Comparison of ENCODE assay signal across 8 cellular contexts in genomic region chr7:135512135-135512887, GRCh38. TPM values are rescaled to one million over a fixed set of nuclear protein-coding genes. Genes with fewer than 3 reads are reported as not detected.
DNase-seq lines count a peak whose midpoint lies in the region; ATAC-seq and FAIRE-seq lines count a peak whose summit lies in the region.

No MANE protein-coding gene starts in this region.

- H3K9me3 Mint-ChIP-seq in activated naive CD8-positive, alpha-beta T cell treated with anti-CD3 and anti-CD28 coated beads for 36 hours: no peaks in the 10 kb centered on the region

- ATAC-seq in GM19043 (IDR thresholded peaks at IDR 0.05; ENCODE audit: low read depth, unreplicated experiment): peak; percentile 31
- ATAC-seq in HG03460 (IDR thresholded peaks at IDR 0.05; ENCODE audit: unreplicated experiment): peak; percentile 20

- no peak overlapping the region for H3K27ac Mint-ChIP-seq in activated naive CD8-positive, alpha-beta T cell treated with anti-CD3 and anti-CD28 coated beads for 36 hours

- H3K27me3 Mint-ChIP-seq in activated naive CD8-positive, alpha-beta T cell treated with anti-CD3 and anti-CD28 coated beads for 36 hours: no peaks in the 10 kb centered on the region

- H3K4me1 Mint-ChIP-seq in activated naive CD8-positive, alpha-beta T cell treated with anti-CD3 and anti-CD28 coated beads for 36 hours: peaks cover 9% of the 10 kb centered on the region

- DNase-seq in DMS53 (lab: John Stamatoyannopoulos, UW) (peak; percentile 94), NCI-H524 (lab: John Stamatoyannopoulos, UW) (peak; percentile 2 to 67), occipital lobe (lab: John Stamatoyannopoulos, UW) (no peak)
- peak; percentile 3 for DNase-seq in activated naive CD8-positive, alpha-beta T cell treated with anti-CD3 and anti-CD28 coated beads for 36 hours
- DNase-seq in stimulated activated CD8-positive, alpha-beta memory T cell treated with anti-CD3 and anti-CD28 coated beads, Interleukin-4, amount 100 ng/mL, for 48 hours: no peak

- H3K4me3 Mint-ChIP-seq in activated naive CD8-positive, alpha-beta T cell treated with anti-CD3 and anti-CD28 coated beads for 36 hours: no peak overlapping the region

- H3K36me3 Mint-ChIP-seq in activated naive CD8-positive, alpha-beta T cell treated with anti-CD3 and anti-CD28 coated beads for 36 hours: no peaks in the 10 kb centered on the region

- FAIRE-seq in islet of Langerhans (lab: Jason Lieb, UNC): peak; percentile 79

RNA-seq across cellular contexts. Expression of gene CNOT4, which starts 2.4 kb away (rescaled TPM):
- 10 to 100 TPM; 17.0 to 17.5 TPM for total RNA-seq in activated naive CD8-positive, alpha-beta T cell treated with anti-CD3 and anti-CD28 coated beads for 36 hours
- 32.4 TPM for total RNA-seq in occipital lobe

RNA-seq across cellular contexts. Expression of gene NUP205, which starts 45.4 kb away (rescaled TPM):
- 100 to 1,000 TPM; 145 to 148 TPM for total RNA-seq in activated naive CD8-positive, alpha-beta T cell treated with anti-CD3 and anti-CD28 coated beads for 36 hours
- 58.0 TPM for total RNA-seq in occipital lobe

Comparison
In these comparisons a context has a peak if more than half of its experiments do, and no peak if none do; other contexts are left out.
1. DNase-seq: peak in DMS53 (single experiment), NCI-H524 (2 of 2) and activated naive CD8-positive, alpha-beta T cell treated with anti-CD3 and anti-CD28 coated beads for 36 hours (single experiment); none in occipital lobe (single experiment) and stimulated activated CD8-positive, alpha-beta memory T cell treated with anti-CD3 and anti-CD28 coated beads, Interleukin-4, amount 100 ng/mL, for 48 hours (single experiment).